18 cellular contexts compared by ENCODE assay signal in genomic region chr10:131858583-131859340, GRCh38. TPM values are rescaled to one million over a fixed set of nuclear protein-coding genes. Genes with fewer than 3 reads are reported as not detected.
A peak's percentile ranks its signal among the peaks of the same experiment; 100 is the strongest.
DNase-seq lines count a peak whose midpoint lies in the region; ATAC-seq and TF ChIP-seq lines count a peak whose summit lies in the region.
"Had no signal": no experiment of that assay in that cellular context is flagged by ENCODE, and none has a peak within 500 bp of the region (broad histone marks: within the 10 kb centered on the region; RNA-seq: fewer than 3 reads in every experiment).

No MANE protein-coding gene starts in this region.

- H3K79me2 ChIP-seq in GM23338 (replicated peaks; ENCODE audit: insufficient read depth) = no peaks in the 10 kb centered on the region

- H3K27ac ChIP-seq in GM23338 (ENCODE audit: low read depth) (no peak overlapping the region), endodermal cell (ENCODE audit: low read depth, low read length) (no peak overlapping the region), tibial nerve (no peak overlapping the region)
- H3K27ac ChIP-seq: GM23248 had no signal

- no peak; the same call in 2 of the 3 replicates for ATAC-seq in GM23338
- ATAC-seq in HG02938 (IDR thresholded peaks at IDR 0.05; ENCODE audit: unreplicated experiment) = no peak
- ATAC-seq: Panc1 had no signal

- H4K20me1 ChIP-seq in GM23338 (replicated peaks; ENCODE audit: insufficient read depth) = no peaks in the 10 kb centered on the region

- DNase-seq in BE2C (peak; percentile 2), GM23338 (ENCODE audit: low spot score) (no peak), endodermal cell (peak; percentile 42), posterior vena cava (ENCODE audit: low spot score) (peak; percentile 64), endothelial cell (ENCODE audit: low spot score) (no peak), tibial nerve (ENCODE audit: low spot score in 2 of 2) (no peak)
- DNase-seq: CD4-positive, alpha-beta memory T cell; DMS79; Karpas-422; MM.1S; NCI-H1105; NCI-H1694 treated with DMSO at 0.1 percent for 48 hours; NCI-H446 treated with DMSO at 0.1 percent for 48 hours; NCI-H748 treated with DMSO at 0.1 percent for 48 hours; Right ventricle myocardium superior had no signal

- intact Hi-C loops in posterior vena cava (cut with DNase I) = no loop called here

- H3K4me3 ChIP-seq in BE2C (ENCODE audit: low read depth, low read length) (no peak overlapping the region), GM23338 (no peak overlapping the region), endodermal cell (ENCODE audit: low read length) (no peak overlapping the region), tibial nerve (no peak overlapping the region)
- H3K4me3 ChIP-seq: GM23248 had no signal

- H3K4me3 Mint-ChIP-seq in GM23338 (no peak overlapping the region), endodermal cell (no peak overlapping the region), endothelial cell (ENCODE audit: unreplicated experiment) (no peak overlapping the region)
- H3K4me3 Mint-ChIP-seq: CD4-positive, alpha-beta memory T cell had no signal

- no peaks in the 10 kb centered on the region for H3K27me3 ChIP-seq in BE2C
- no peaks in the 10 kb centered on the region for H3K27me3 ChIP-seq in GM23338 (ENCODE audit: insufficient read depth)
- H3K27me3 ChIP-seq in endodermal cell (ENCODE audit: control insufficient read depth, insufficient read depth, low read length, poor library complexity, severe bottlenecking) = no peaks in the 10 kb centered on the region
- H3K27me3 ChIP-seq in tibial nerve = no peaks in the 10 kb centered on the region

- TF ChIP-seq CTCF in BE2C (IDR thresholded peaks at IDR 0.05; ENCODE audit: low read depth, low read length) (no peak), GM23338 (conservative IDR thresholded peaks at IDR 0.05; ENCODE audit: low read depth in 2 of 2) (peak; percentile 35 to 47), endodermal cell (conservative IDR thresholded peaks at IDR 0.05) (peak; percentile 35), endothelial cell (IDR thresholded peaks at IDR 0.05; ENCODE audit: unreplicated experiment) (no peak), tibial nerve (IDR thresholded peaks at IDR 0.05) (no peak)

- H3K4me1 Mint-ChIP-seq in GM23338 (no peaks in the 10 kb centered on the region), endodermal cell (no peaks in the 10 kb centered on the region), endothelial cell (ENCODE audit: unreplicated experiment) (no peaks in the 10 kb centered on the region)
- H3K4me1 Mint-ChIP-seq: CD4-positive, alpha-beta memory T cell had no signal

- no peak overlapping the region for H3K27ac Mint-ChIP-seq in GM23338
- no peak overlapping the region for H3K27ac Mint-ChIP-seq in endodermal cell
- no peak overlapping the region for H3K27ac Mint-ChIP-seq in endothelial cell (ENCODE audit: unreplicated experiment)
- H3K27ac Mint-ChIP-seq: CD4-positive, alpha-beta memory T cell had no signal

- H3K9me3 ChIP-seq in BE2C (no peaks in the 10 kb centered on the region), endodermal cell (ENCODE audit: control insufficient read depth, low read length) (no peaks in the 10 kb centered on the region), tibial nerve (no peaks in the 10 kb centered on the region)

- H2AFZ ChIP-seq in GM23338 = no peak overlapping the region
- H2AFZ ChIP-seq: GM23248 had no signal

- 90 to 91% methylated on average over 27 to 35 of the region's 35 CpGs for WGBS in endodermal cell (ENCODE audit: insufficient coverage in 1 of 2, insufficient read length in 1 of 2), 2 experiments
- 82 to 88% methylated on average over 35 of the region's 35 CpGs for WGBS in tibial nerve, 2 donors

- H3K4me1 ChIP-seq in BE2C (no peaks in the 10 kb centered on the region), GM23338 (ENCODE audit: insufficient read depth) (no peaks in the 10 kb centered on the region), endodermal cell (ENCODE audit: control insufficient read depth, insufficient read depth, low read length) (no peaks in the 10 kb centered on the region), tibial nerve (no peaks in the 10 kb centered on the region)

- TF ChIP-seq EP300 in tibial nerve (IDR thresholded peaks at IDR 0.05) = no peak

- H3K27me3 Mint-ChIP-seq in GM23338 (ENCODE audit: insufficient read depth, low read depth, poor library complexity) (peaks cover 13% of the 10 kb centered on the region), endodermal cell (ENCODE audit: insufficient read depth) (peaks cover 5% of the 10 kb centered on the region), endothelial cell (ENCODE audit: unreplicated experiment) (peaks cover 11% of the 10 kb centered on the region)

- no peaks in the 10 kb centered on the region for H3K36me3 Mint-ChIP-seq in GM23338 (ENCODE audit: low read depth)
- no peaks in the 10 kb centered on the region for H3K36me3 Mint-ChIP-seq in endodermal cell (ENCODE audit: low read depth)
- H3K36me3 Mint-ChIP-seq in endothelial cell (ENCODE audit: low read depth, unreplicated experiment) = no peaks in the 10 kb centered on the region
- H3K36me3 Mint-ChIP-seq: CD4-positive, alpha-beta memory T cell had no signal

- H3K9me3 Mint-ChIP-seq in GM23338 = no peaks in the 10 kb centered on the region
- H3K9me3 Mint-ChIP-seq in endodermal cell = peaks cover 2% of the 10 kb centered on the region
- no peaks in the 10 kb centered on the region for H3K9me3 Mint-ChIP-seq in endothelial cell (ENCODE audit: unreplicated experiment)
- H3K9me3 Mint-ChIP-seq: CD4-positive, alpha-beta memory T cell had no signal

- no peaks in the 10 kb centered on the region for H3K9me2 ChIP-seq in GM23338 (ENCODE audit: insufficient read depth)

- H3K36me3 ChIP-seq in BE2C (no peaks in the 10 kb centered on the region), GM23338 (ENCODE audit: insufficient read depth) (no peaks in the 10 kb centered on the region), endodermal cell (ENCODE audit: control insufficient read depth, insufficient read depth, low read length) (no peaks in the 10 kb centered on the region), tibial nerve (no peaks in the 10 kb centered on the region)

- no peak overlapping the region for H3K4me2 ChIP-seq in GM23338

- no peak overlapping the region for H3K9ac ChIP-seq in endodermal cell (ENCODE audit: extremely low read depth, low read length, poor library complexity, severe bottlenecking)
- H3K9ac ChIP-seq: GM23248 had no signal

- TF ChIP-seq POLR2A in tibial nerve (IDR thresholded peaks at IDR 0.05) = no peak

- H3F3A ChIP-seq in GM23338 (replicated peaks; ENCODE audit: low read depth) = no peaks in the 10 kb centered on the region

TF ChIP-seq in GM23338, 12 proteins besides CTCF, POLR2A, EP300 and RAD21:
- TF ChIP-seq CREB1 (CRISPR knock-in tag; IDR thresholded peaks at IDR 0.05; ENCODE audit: low read depth) = no peak
- TF ChIP-seq EZH2 (IDR thresholded peaks at IDR 0.05; ENCODE audit: low read depth, unreplicated experiment) = no peak

RNA-seq across cellular contexts. Expression of gene PPP2R2D, which starts 42.0 kb away (rescaled TPM):
- 59.9 TPM for polyA plus RNA-seq in BE2C (2012; ENCODE audit: insufficient read depth, insufficient read length, low read depth)
- total RNA-seq in GM23338 (2014; rRNA removed; shearing (Covaris generic)) = 33.7 and 35.8 TPM in 2 replicates
- polyA plus RNA-seq in GM23338 (2016; fragmentation: Nextera tagmentation; extraction: Ambion mirVana) = 28.8 and 30.5 TPM in 2 replicates
- total RNA-seq in endodermal cell (10 to 100 TPM; 35.5 to 37.5 TPM), posterior vena cava (10 to 100 TPM; 23.5 to 23.7 TPM), endothelial cell (ENCODE audit: unreplicated experiment) (36.9 TPM), tibial nerve (10 to 100 TPM; 22.9 to 35.1 (median 28.9) TPM)
- polyA plus RNA-seq in endodermal cell (2013, experiment 1 of 2) = 36.0 TPM
- polyA plus RNA-seq in endodermal cell (2013, experiment 2 of 2) = 35.4 TPM

Comparison
In these comparisons a context has a peak if more than half of its experiments do, and no peak if none do; other contexts are left out.
1. DNase-seq: peak in BE2C (single experiment), endodermal cell (single experiment) and posterior vena cava (single experiment); none in GM23338 (single experiment), endothelial cell (single experiment) and tibial nerve (0 of 2).
2. CTCF ChIP-seq: peak in GM23338 (2 of 2) and endodermal cell (single experiment); none in BE2C (single experiment), endothelial cell (single experiment) and tibial nerve (0 of 5).